1 cellular context compared by ENCODE assay signal in the genomic region with DNA sequence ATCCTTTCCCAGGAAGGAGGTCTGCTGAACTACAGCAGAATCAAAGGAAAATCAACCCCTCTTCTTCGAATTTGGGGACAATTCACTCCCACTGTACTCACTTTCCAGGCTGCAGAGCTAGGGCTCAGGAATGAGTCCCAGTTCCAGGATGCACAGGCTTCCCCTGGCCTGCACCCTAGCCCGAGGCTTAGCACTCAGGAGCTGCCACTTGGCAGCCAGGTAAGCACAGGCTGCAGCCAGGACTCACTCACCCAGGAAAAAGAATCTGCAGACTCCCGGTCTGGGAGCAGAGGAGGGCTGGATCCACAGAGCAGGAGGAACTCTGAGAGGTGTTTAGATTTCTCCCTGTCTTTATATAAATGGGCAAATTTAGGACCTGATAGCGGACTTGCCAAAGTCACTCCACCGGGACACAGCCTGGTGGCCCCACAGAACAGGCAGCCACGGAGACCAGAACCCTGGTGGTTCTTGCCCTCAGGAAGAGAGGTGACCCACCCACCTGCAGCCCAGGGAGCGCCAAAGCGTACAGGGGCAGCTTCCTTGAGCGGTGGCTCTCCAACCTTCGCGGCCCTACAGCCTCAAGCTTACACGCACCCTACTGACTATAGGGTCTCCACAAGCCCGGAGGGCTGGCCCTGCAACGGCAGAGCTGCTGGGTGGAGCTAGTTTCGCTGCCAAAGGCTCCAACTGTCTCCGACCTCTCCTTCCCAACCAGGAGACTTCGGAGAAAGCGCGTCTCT.
TF ChIP-seq lines count a peak whose summit lies in the region.

No MANE protein-coding gene starts in this region.

TF ChIP-seq in H1, 55 proteins besides CTCF, POLR2A, EP300 and RAD21:
- no peak for TF ChIP-seq CHD1 (IDR thresholded peaks at IDR 0.05; ENCODE audit: low read depth, low read length)
- no peak for TF ChIP-seq NANOG (IDR thresholded peaks at IDR 0.05; ENCODE audit: insufficient read depth, low read depth, low read length, poor library complexity, severe bottlenecking)
- TF ChIP-seq SUZ12 (IDR thresholded peaks at IDR 0.05; ENCODE audit: low read length), result peak; percentile 12; the same call in 1 of the 2 replicates
